In the genomic region with DNA sequence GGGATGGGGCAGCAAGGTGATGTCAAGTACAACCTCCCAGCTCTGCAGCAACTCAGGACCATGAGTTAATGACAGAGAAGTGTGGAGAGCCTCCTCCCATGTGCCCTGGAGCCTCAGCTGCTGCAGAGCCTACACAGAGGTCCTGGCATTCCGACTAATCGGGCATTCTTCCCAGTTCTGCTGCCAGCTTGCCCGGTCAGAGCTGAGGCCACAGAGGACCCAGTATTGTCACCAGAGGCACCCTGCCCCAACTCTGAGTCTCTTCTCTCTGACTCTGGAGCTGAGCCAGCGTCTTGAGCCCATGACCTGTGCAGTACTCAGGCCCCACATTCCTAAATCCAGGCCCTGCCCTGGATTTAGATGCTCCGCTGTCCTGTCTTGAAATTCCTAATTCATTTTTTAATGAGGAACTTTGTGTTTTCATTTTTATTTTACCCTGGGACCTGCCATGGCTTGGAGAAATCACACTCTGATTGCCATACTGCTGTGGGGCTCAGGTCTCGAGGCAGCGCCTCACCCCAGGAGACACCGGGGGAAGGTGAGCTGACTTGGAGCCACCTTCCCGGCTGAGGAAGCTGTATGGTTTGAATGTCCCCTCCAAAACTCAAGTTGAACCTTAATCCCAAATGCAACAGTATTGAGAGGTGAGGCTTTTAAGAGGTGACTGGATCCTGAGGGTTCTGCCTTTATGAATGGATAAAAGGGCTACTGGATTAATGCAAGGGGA, we compare ENCODE assay signal across 14 cellular contexts.
"Had no signal": no experiment of that assay in that cellular context is flagged by ENCODE, and none has a peak within 500 bp of the region (broad histone marks: within the 10 kb centered on the region; RNA-seq: fewer than 3 reads in every experiment).

No MANE protein-coding gene starts in this region.

- H3K27ac ChIP-seq: gastroesophageal sphincter, lower lobe of right lung, psoas muscle, testis had no signal

- H3K9ac ChIP-seq: SK-N-SH had no signal

- H3K9me2 ChIP-seq: SK-N-SH had no signal

- H3K27me3 ChIP-seq: testis had no signal

- H3K4me3 ChIP-seq: gastroesophageal sphincter, lower lobe of right lung, mucosa of descending colon, psoas muscle, testis had no signal

- DNase-seq: activated naive CD4-positive, alpha-beta T cell treated with anti-CD3 and anti-CD28 coated beads, Interleukin-2, amount 10 ng/mL, durations not matched to agents 7 days and 5 days; activated T-cell treated with anti-CD3 and anti-CD28 coated beads, Interleukin-2, amount 50 U/mL, for 1 hour; erythroblast; kidney glomerular epithelial cell; lower lobe of right lung; mucosa of descending colon; naive thymus-derived CD4-positive, alpha-beta T cell; psoas muscle; SK-N-SH; stimulated activated naive CD8-positive, alpha-beta T cell treated with anti-CD3 and anti-CD28 coated beads, Interleukin-15, Interleukin-2, amounts not matched to agents 100 U/mL and 50 U/mL, for 24 hours; T-cell; T-helper 9 cell; testis had no signal

- H3K4me2 ChIP-seq: SK-N-SH had no signal

- H3K4me1 ChIP-seq: gastroesophageal sphincter, lower lobe of right lung, psoas muscle, testis had no signal

- H3K36me3 ChIP-seq: gastroesophageal sphincter, lower lobe of right lung had no signal

- H3K9me3 ChIP-seq: gastroesophageal sphincter, lower lobe of right lung, mucosa of descending colon, psoas muscle, SK-N-SH, testis had no signal
